In genomic region chr16:86252596-86252995, GRCh38 we compare ENCODE assay signal across 9 cellular contexts.
DNase-seq lines count a peak whose midpoint lies in the region; ATAC-seq and TF ChIP-seq lines count a peak whose summit lies in the region.
"Had no signal": no experiment of that assay in that cellular context is flagged by ENCODE, and none has a peak within 500 bp of the region (broad histone marks: within the 10 kb centered on the region; RNA-seq: fewer than 3 reads in every experiment).

No MANE protein-coding gene starts in this region.

- H3K36me3 ChIP-seq in gastroesophageal sphincter: no peaks in the 10 kb centered on the region

- H3K4me1 ChIP-seq in gastroesophageal sphincter: no peaks in the 10 kb centered on the region

- in situ Hi-C loops in ACHN (cut with HindIII; ENCODE audit: low pct_ligation_motif_present, low pct_unique_long_range_greater_than_20kb, low sequenced_read_pairs): no loop called here

- no peak overlapping the region for H3K4me3 ChIP-seq in GM12865 (ENCODE audit: low read depth, low read length)
- H3K4me3 ChIP-seq in gastroesophageal sphincter: no peak overlapping the region

- TF ChIP-seq CTCF in GM12865 (IDR thresholded peaks at IDR 0.05; ENCODE audit: insufficient read depth, low read depth, low read length, missing control alignments) (peak; percentile 31), gastroesophageal sphincter (IDR thresholded peaks at IDR 0.05) (peak; percentile 45 to 65 (median 51))

- 44 to 81% methylated on average over 3 to 6 of the region's 6 CpGs for WGBS in gastroesophageal sphincter (ENCODE audit: low coverage in 1 of 2), 2 donors

- H3K27me3 ChIP-seq in gastroesophageal sphincter: no peaks in the 10 kb centered on the region

- peak; percentile 47 for DNase-seq in ACHN
- peak; percentile 9 for DNase-seq in GM12865 (ENCODE audit: low read depth)
- DNase-seq in RPMI8226: peak; percentile 19
- DNase-seq in NCI-H187 treated with DMSO at 0.1 percent for 48 hours (lab: John Stamatoyannopoulos, UW): no peak
- DNase-seq in HuH-7.5 (ENCODE audit: low spot score): no peak
- no peak for DNase-seq in NCI-H2029 (lab: John Stamatoyannopoulos, UW)
- no peak for DNase-seq in glomerular visceral epithelial cell (ENCODE audit: extremely low spot score)
- DNase-seq: T1000 had no signal

- TF ChIP-seq EP300 in gastroesophageal sphincter (IDR thresholded peaks at IDR 0.05): no peak

- ATAC-seq in gastroesophageal sphincter: peak; percentile 28

- no peak overlapping the region for H3K27ac ChIP-seq in gastroesophageal sphincter

- H3K9me3 ChIP-seq in gastroesophageal sphincter: peaks cover 0 to 6% (median 0%) of the 10 kb centered on the region in 3 donors

- no peak for TF ChIP-seq POLR2A in gastroesophageal sphincter (IDR thresholded peaks at IDR 0.05)

Comparison
In these comparisons a context has a peak if more than half of its experiments do, and no peak if none do; other contexts are left out.
1. DNase-seq: peak in ACHN (single experiment), GM12865 (single experiment) and RPMI8226 (single experiment); none in NCI-H187 treated with DMSO at 0.1 percent for 48 hours (single experiment), HuH-7.5 (single experiment), NCI-H2029 (single experiment) and glomerular visceral epithelial cell (single experiment).